In genomic region chr19:15304140-15304705, GRCh38 we compare ENCODE assay signal across 10 cellular contexts. TPM values are rescaled to one million over a fixed set of nuclear protein-coding genes. Genes with fewer than 3 reads are reported as not detected.
DNase-seq lines count a peak whose midpoint lies in the region; ATAC-seq and TF ChIP-seq lines count a peak whose summit lies in the region.
"Had no signal": no experiment of that assay in that cellular context is flagged by ENCODE, and none has a peak within 500 bp of the region (broad histone marks: within the 10 kb centered on the region; RNA-seq: fewer than 3 reads in every experiment).

No MANE protein-coding gene starts in this region.

- H3K27ac Mint-ChIP-seq in HFFc6 = peak overlapping the region; percentile 82
- H3K27ac Mint-ChIP-seq in activated naive CD4-positive, alpha-beta T cell treated with anti-CD3 and anti-CD28 coated beads, Interleukin-2, amount 50 U/mL, for 24 hours = peak overlapping the region; percentile 94

- H3K4me1 ChIP-seq in mucosa of descending colon (ENCODE audit: low read depth) (peaks cover 43% of the 10 kb centered on the region), Peyer's patch (peaks cover 0 to 52% (median 17%) of the 10 kb centered on the region in 4 donors)

- H3K4me3 ChIP-seq in mucosa of descending colon (no peak overlapping the region), Peyer's patch (no peak overlapping the region)
- H3K4me3 ChIP-seq: adrenal gland, right lobe of liver had no signal

- TF ChIP-seq CTCF in 22Rv1 (IDR thresholded peaks at IDR 0.05) (no peak), HFFc6 (IDR thresholded peaks at IDR 0.05) (no peak), mucosa of descending colon (IDR thresholded peaks at IDR 0.05) (no peak), Peyer's patch (IDR thresholded peaks at IDR 0.05) (no peak)

- H3K36me3 ChIP-seq in mucosa of descending colon (ENCODE audit: low read depth) = no peaks in the 10 kb centered on the region
- no peaks in the 10 kb centered on the region for H3K36me3 ChIP-seq in Peyer's patch
- H3K36me3 ChIP-seq: adrenal gland, right lobe of liver had no signal

- DNase-seq in HFFc6 (peak; percentile 24), mucosa of descending colon (no peak), NCI-H1048 (lab: John Stamatoyannopoulos, UW) (no peak), Peyer's patch (no peak), NCI-H2171 treated with DMSO at 0.1 percent for 48 hours (lab: John Stamatoyannopoulos, UW) (no peak)
- DNase-seq: right lobe of liver had no signal

- H3K27me3 ChIP-seq in Peyer's patch = no peaks in the 10 kb centered on the region
- H3K27me3 ChIP-seq: adrenal gland, right lobe of liver had no signal

- H3K9me3 Mint-ChIP-seq in HFFc6 = no peaks in the 10 kb centered on the region
- H3K9me3 Mint-ChIP-seq in activated naive CD4-positive, alpha-beta T cell treated with anti-CD3 and anti-CD28 coated beads, Interleukin-2, amount 50 U/mL, for 24 hours = no peaks in the 10 kb centered on the region

- TF ChIP-seq POLR2A in Peyer's patch (IDR thresholded peaks at IDR 0.05) = no peak

- H3K27ac ChIP-seq in 22Rv1 (peak overlapping the region; percentile 77), Peyer's patch (peak overlapping the region in 1 of 4 donors; percentile 7)
- H3K27ac ChIP-seq: right lobe of liver had no signal

- intact Hi-C loops in mucosa of descending colon (cut with DNase I, micrococcal nuclease) = no loop called here

- ATAC-seq in mucosa of descending colon (peak; percentile 11), HG02870 (IDR thresholded peaks at IDR 0.05; ENCODE audit: unreplicated experiment) (no peak)

- peak overlapping the region; percentile 70 for H3K4me3 Mint-ChIP-seq in HFFc6
- peak overlapping the region; percentile 49 for H3K4me3 Mint-ChIP-seq in activated naive CD4-positive, alpha-beta T cell treated with anti-CD3 and anti-CD28 coated beads, Interleukin-2, amount 50 U/mL, for 24 hours

- H3K9me3 ChIP-seq in mucosa of descending colon = no peaks in the 10 kb centered on the region
- H3K9me3 ChIP-seq in Peyer's patch = no peaks in the 10 kb centered on the region
- H3K9me3 ChIP-seq: adrenal gland, right lobe of liver had no signal

- peaks cover 60% of the 10 kb centered on the region for H3K4me1 Mint-ChIP-seq in HFFc6 (ENCODE audit: low read depth)
- H3K4me1 Mint-ChIP-seq in activated naive CD4-positive, alpha-beta T cell treated with anti-CD3 and anti-CD28 coated beads, Interleukin-2, amount 50 U/mL, for 24 hours = peaks cover 75% of the 10 kb centered on the region

- peaks cover 2% of the 10 kb centered on the region; the same call in 1 of the 2 replicates for H3K27me3 Mint-ChIP-seq in HFFc6 (ENCODE audit: insufficient read depth)
- H3K27me3 Mint-ChIP-seq in activated naive CD4-positive, alpha-beta T cell treated with anti-CD3 and anti-CD28 coated beads, Interleukin-2, amount 50 U/mL, for 24 hours = no peaks in the 10 kb centered on the region

- peaks cover 5% of the 10 kb centered on the region for H3K36me3 Mint-ChIP-seq in HFFc6 (ENCODE audit: low read depth)
- H3K36me3 Mint-ChIP-seq in activated naive CD4-positive, alpha-beta T cell treated with anti-CD3 and anti-CD28 coated beads, Interleukin-2, amount 50 U/mL, for 24 hours = peaks cover 6% of the 10 kb centered on the region

RNA-seq across cellular contexts. Expression of gene BRD4, which starts 28.1 kb away (rescaled TPM):
- 10 to 100 TPM; 74.9 to 85.2 (median 81.5) TPM for total RNA-seq in HFFc6 (2021; fragmentation: NEBNext Ultra II Directional; extraction: Animal tissue kit (Norgen Biotek cat#: 25700))
- total RNA-seq in mucosa of descending colon = 100 to 1,000 TPM in 1 of 3 donors, 10 to 100 TPM in 2; 78.3 to 104 (median 82.6) TPM
- total RNA-seq in Peyer's patch = 100 to 1,000 TPM in 1 of 4 donors, 10 to 100 TPM in 3; 51.0 to 148 (median 77.5) TPM
